ENCODE assay signal across 8 cellular contexts in genomic region chr7:155003215-155003999, GRCh38. TPM values are rescaled to one million over a fixed set of nuclear protein-coding genes. Genes with fewer than 3 reads are reported as not detected.
DNase-seq lines count a peak whose midpoint lies in the region; ATAC-seq and TF ChIP-seq lines count a peak whose summit lies in the region.

No MANE protein-coding gene starts in this region.

- peaks cover 17% of the 10 kb centered on the region for H3K36me3 Mint-ChIP-seq in CD8-positive, alpha-beta T cell

- peak overlapping the region; percentile 92 for H3K4me3 ChIP-seq in CD8-positive, alpha-beta T cell (ENCODE audit: low read depth, low read length)
- peak overlapping the region; percentile 94 for H3K4me3 ChIP-seq in mucosa of descending colon

- peak; percentile 73 to 90 (median 80) for DNase-seq in CD8-positive, alpha-beta T cell
- peak; percentile 23 to 44 for DNase-seq in NOMO-1 (lab: John Stamatoyannopoulos, UW; ENCODE audit: unreplicated experiment in 2 of 2)
- DNase-seq in activated T-cell treated with anti-CD3 and anti-CD28 coated beads for 1 hour (ENCODE audit: low read depth): peak; percentile 81
- DNase-seq in epidermal melanocyte (ENCODE audit: insufficient read length, low spot score): peak; percentile 86
- DNase-seq in mucosa of descending colon: peak; percentile 81 to 90 (median 87)
- DNase-seq in stimulated activated CD8-positive, alpha-beta memory T cell treated with anti-CD3 and anti-CD28 coated beads, Interleukin-2, amount 100 ng/mL, for 48 hours (ENCODE audit: low read depth in 2 of 2): peak; percentile 74 to 75

- H3K27me3 ChIP-seq in CD8-positive, alpha-beta T cell (ENCODE audit: insufficient read depth, low read length): no peaks in the 10 kb centered on the region

- H3K4me3 Mint-ChIP-seq in CD8-positive, alpha-beta T cell: peak overlapping the region; percentile 93

- no peak for TF ChIP-seq CTCF in CD8-positive, alpha-beta T cell (IDR thresholded peaks at IDR 0.05)
- no peak for TF ChIP-seq CTCF in mucosa of descending colon (IDR thresholded peaks at IDR 0.05)

- POLR2A ChIA-PET in CD8-positive, alpha-beta T cell (lab: Charles Lee): interaction anchor here (0.9 to 1.5 kb wide), 7 partner anchors 9 to 641 kb away, joined by 3 to 18 read pairs (median 4); partner anchors contain the start of genes INSIG1 and RBM33

- intact Hi-C loops in CD8-positive, alpha-beta T cell (cut with DNase I, micrococcal nuclease): loop anchor here (1.0 to 10.0 kb wide), 10 partner anchors 49 to 759 kb away; partner anchors contain the start of genes RBM33 (in 2 of the 2) and HTR5A (in 1 of the 2)
- intact Hi-C loops in mucosa of descending colon (cut with DNase I, micrococcal nuclease): no loop called here

- peak overlapping the region; percentile 93 for H3K27ac Mint-ChIP-seq in CD8-positive, alpha-beta T cell

- no peaks in the 10 kb centered on the region for H3K9me3 ChIP-seq in CD8-positive, alpha-beta T cell (ENCODE audit: low read length)
- H3K9me3 ChIP-seq in mucosa of descending colon: no peaks in the 10 kb centered on the region

- CTCF ChIA-PET in CD8-positive, alpha-beta T cell (lab: Charles Lee): interaction anchor here (1.3 kb wide), 1 partner anchor 76 kb away, joined by 6 read pairs; no protein-coding TSS in a partner anchor

- H3K4me1 Mint-ChIP-seq in CD8-positive, alpha-beta T cell (ENCODE audit: low read depth): peaks cover 24% of the 10 kb centered on the region

- ATAC-seq in CD8-positive, alpha-beta T cell: peak; percentile 89
- ATAC-seq in GM19328 (IDR thresholded peaks at IDR 0.05; ENCODE audit: unreplicated experiment) (peak; percentile 63), HG03460 (IDR thresholded peaks at IDR 0.05; ENCODE audit: unreplicated experiment) (peak; percentile 52), mucosa of descending colon (peak; percentile 98)

- no peaks in the 10 kb centered on the region for H3K9me3 Mint-ChIP-seq in CD8-positive, alpha-beta T cell

- H3K4me1 ChIP-seq in CD8-positive, alpha-beta T cell (ENCODE audit: insufficient read depth, low read length): peaks cover 11% of the 10 kb centered on the region
- peaks cover 10% of the 10 kb centered on the region for H3K4me1 ChIP-seq in mucosa of descending colon (ENCODE audit: low read depth)

- no peaks in the 10 kb centered on the region for H3K36me3 ChIP-seq in CD8-positive, alpha-beta T cell (ENCODE audit: insufficient read depth, low read length)
- no peaks in the 10 kb centered on the region for H3K36me3 ChIP-seq in mucosa of descending colon (ENCODE audit: low read depth)

- H3K27me3 Mint-ChIP-seq in CD8-positive, alpha-beta T cell (ENCODE audit: low read depth): no peaks in the 10 kb centered on the region

- H3K27ac ChIP-seq in CD8-positive, alpha-beta T cell (ENCODE audit: low read depth, low read length): peak overlapping the region; percentile 72

RNA-seq across cellular contexts. Expression of gene PAXIP1, which starts 0.5 kb away (rescaled TPM):
- 1 to 10 TPM; 6.8 to 7.2 TPM for total RNA-seq in CD8-positive, alpha-beta T cell
- total RNA-seq in mucosa of descending colon: 10 to 100 TPM; 11.2 to 15.9 (median 11.5) TPM

Comparison
In these comparisons a context has a peak if more than half of its experiments do, and no peak if none do; other contexts are left out.
1. Peak in every context shown above with its lines: DNase-seq, ATAC-seq, H3K4me3 ChIP-seq and H3K27ac ChIP-seq.
2. DNase-seq: peak in every context shown above with its lines; median percentile 87 in mucosa of descending colon; 86 in epidermal melanocyte; 81 in activated T-cell treated with anti-CD3 and anti-CD28 coated beads for 1 hour; 80 in CD8-positive, alpha-beta T cell; 74 in stimulated activated CD8-positive, alpha-beta memory T cell treated with anti-CD3 and anti-CD28 coated beads, Interleukin-2, amount 100 ng/mL, for 48 hours; 34 in NOMO-1.
3. intact Hi-C loops: an anchor here in CD8-positive, alpha-beta T cell (1.0 to 10.0 kb wide); none called in mucosa of descending colon.